ENCODE assay signal across 15 cellular contexts in the genomic region with DNA sequence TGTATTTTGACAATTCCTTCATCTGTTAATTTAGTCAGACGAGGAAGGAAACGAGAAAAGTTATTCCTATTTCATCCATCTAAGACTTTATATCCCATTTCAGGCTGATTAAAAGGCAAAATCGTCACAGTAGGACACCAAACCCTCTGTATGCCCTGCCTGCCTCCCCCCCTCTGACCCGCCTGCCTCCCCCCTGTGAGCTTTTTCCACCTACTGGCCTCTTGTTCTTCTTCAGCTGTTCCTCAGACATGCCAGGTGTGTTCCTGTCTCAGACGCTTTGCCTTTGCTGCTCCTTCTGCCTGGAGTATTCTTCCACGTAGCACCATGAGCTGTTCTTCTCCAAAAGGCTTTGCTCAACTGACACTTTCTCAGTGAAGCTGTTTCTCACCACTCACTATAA.
DNase-seq lines count a peak whose midpoint lies in the region; ATAC-seq and TF ChIP-seq lines count a peak whose summit lies in the region.
"Had no signal": no experiment of that assay in that cellular context is flagged by ENCODE, and none has a peak within 500 bp of the region (broad histone marks: within the 10 kb centered on the region; RNA-seq: fewer than 3 reads in every experiment).

No MANE protein-coding gene starts in this region.

- H4K20me1 ChIP-seq in H9 (ENCODE audit: control insufficient read depth, insufficient read depth, insufficient read length) (no peaks in the 10 kb centered on the region), Karpas-422 (ENCODE audit: insufficient read depth, low read depth, low read length) (no peaks in the 10 kb centered on the region)
- H4K20me1 ChIP-seq: BLaER1 had no signal

- DNase-seq in ELF-1 (ENCODE audit: low read depth, low spot score) (peak; percentile 5), H9 (peak; percentile 64), cerebellum (ENCODE audit: low spot score) (peak; percentile 10), nephron progenitor cell (no peak), NCI-H1048 (lab: John Stamatoyannopoulos, UW) (no peak), testis (no peak), Karpas-422 (no peak)
- DNase-seq in stimulated activated naive B cell treated with anti-CD40 and anti-IgM and Interleukin-4, amounts not matched to agents 10 μg/mL and 1 μg/mL and 100 μg/mL, for 72 hours, result no peak
- DNase-seq: 8988T; AML-193; Caco-2; CD8-positive, alpha-beta memory T cell; DND-41 had no signal

- no CpG with 5 or more reads among the region's 6 CpGs for WGBS in H9 (ENCODE audit: extremely low coverage, insufficient read length, low lambda C conversion rate)
- 57 to 58% methylated on average over 6 of the region's 6 CpGs for WGBS in testis, 2 donors

- no peak overlapping the region for H3K56ac ChIP-seq in H9 (ENCODE audit: insufficient read length, low read depth, low read length)

- H2BK120ac ChIP-seq in H9 (ENCODE audit: low read depth, low read length, poor library complexity, severe bottlenecking), result no peak overlapping the region

- H3K4me1 ChIP-seq in H9 (ENCODE audit: insufficient read depth, low read length), result peaks cover 10% of the 10 kb centered on the region; the same call in 1 of the 2 replicates
- no peaks in the 10 kb centered on the region for H3K4me1 ChIP-seq in testis
- no peaks in the 10 kb centered on the region for H3K4me1 ChIP-seq in Karpas-422 (ENCODE audit: low read length)
- H3K4me1 ChIP-seq: BLaER1, Caco-2, HAP-1 had no signal

- no peak overlapping the region for H2BK5ac ChIP-seq in H9 (ENCODE audit: insufficient read length, low read length)

- H2BK12ac ChIP-seq in H9 (ENCODE audit: insufficient read length, low read depth, low read length), result no peak overlapping the region

- H3K23ac ChIP-seq in H9 (ENCODE audit: insufficient read length, low read depth, low read length), result no peak overlapping the region

- H3K9me3 Mint-ChIP-seq in H9, result no peaks in the 10 kb centered on the region
- no peaks in the 10 kb centered on the region for H3K9me3 Mint-ChIP-seq in nephron progenitor cell
- no peaks in the 10 kb centered on the region for H3K9me3 Mint-ChIP-seq in stimulated activated naive B cell treated with anti-CD40 and anti-IgM and Interleukin-4, amounts not matched to agents 10 μg/mL and 1 μg/mL and 100 μg/mL, for 72 hours
- H3K9me3 Mint-ChIP-seq: CD8-positive, alpha-beta memory T cell had no signal

- H3K4me3 ChIP-seq in testis (no peak overlapping the region), Karpas-422 (ENCODE audit: low read length) (no peak overlapping the region)
- H3K4me3 ChIP-seq: BLaER1, HAP-1 had no signal

- ATAC-seq in stimulated activated naive B cell treated with anti-CD40 and anti-IgM and Interleukin-4, amounts not matched to agents 10 μg/mL and 1 μg/mL and 100 μg/mL, for 72 hours (replicated peaks), result no peak

- TF ChIP-seq POLR2A in testis (IDR thresholded peaks at IDR 0.05), result no peak

- H2BK15ac ChIP-seq in H9 (ENCODE audit: low read depth, low read length), result no peak overlapping the region

- H2AK5ac ChIP-seq in H9 (ENCODE audit: insufficient read length, low read length), result no peak overlapping the region

- TF ChIP-seq CTCF in H9 (conservative IDR thresholded peaks at IDR 0.05) (no peak), nephron progenitor cell (IDR thresholded peaks at IDR 0.05) (no peak), testis (IDR thresholded peaks at IDR 0.05) (no peak)

- no peak overlapping the region for H2BK20ac ChIP-seq in H9 (ENCODE audit: low read depth, low read length, poor library complexity, severe bottlenecking)

- no peaks in the 10 kb centered on the region for H3K79me2 ChIP-seq in H9 (ENCODE audit: insufficient read depth, low read length)
- no peaks in the 10 kb centered on the region for H3K79me2 ChIP-seq in Karpas-422 (ENCODE audit: low read length)

- no peaks in the 10 kb centered on the region for H3K27me3 Mint-ChIP-seq in H9 (ENCODE audit: low read depth)
- H3K27me3 Mint-ChIP-seq in nephron progenitor cell (ENCODE audit: low read depth, poor library complexity), result peaks cover 4% of the 10 kb centered on the region
- no peaks in the 10 kb centered on the region for H3K27me3 Mint-ChIP-seq in stimulated activated naive B cell treated with anti-CD40 and anti-IgM and Interleukin-4, amounts not matched to agents 10 μg/mL and 1 μg/mL and 100 μg/mL, for 72 hours
- H3K27me3 Mint-ChIP-seq: CD8-positive, alpha-beta memory T cell had no signal

- no peak overlapping the region for H3T11ph ChIP-seq in H9 (ENCODE audit: low read length)

- H3K4me1 Mint-ChIP-seq in H9 (peaks cover 47 to 50% of the 10 kb centered on the region in 2 experiments), nephron progenitor cell (peaks cover 38% of the 10 kb centered on the region)
- H3K4me1 Mint-ChIP-seq in stimulated activated naive B cell treated with anti-CD40 and anti-IgM and Interleukin-4, amounts not matched to agents 10 μg/mL and 1 μg/mL and 100 μg/mL, for 72 hours, result no peaks in the 10 kb centered on the region
- H3K4me1 Mint-ChIP-seq: CD8-positive, alpha-beta memory T cell had no signal

- H3K27ac Mint-ChIP-seq in H9 (peak overlapping the region; percentile 19 to 79 (median 50); a peak in 4 of 7 replicates), nephron progenitor cell (peak overlapping the region; percentile 1)
- H3K27ac Mint-ChIP-seq in stimulated activated naive B cell treated with anti-CD40 and anti-IgM and Interleukin-4, amounts not matched to agents 10 μg/mL and 1 μg/mL and 100 μg/mL, for 72 hours, result no peak overlapping the region
- H3K27ac Mint-ChIP-seq: CD8-positive, alpha-beta memory T cell had no signal

- H3K36me3 Mint-ChIP-seq in H9 (ENCODE audit: insufficient read depth in 1 of 3, low read depth in 3 of 3) (no peaks in the 10 kb centered on the region; a peak in 1 of 7 replicates), nephron progenitor cell (ENCODE audit: low read depth) (no peaks in the 10 kb centered on the region)
- no peaks in the 10 kb centered on the region for H3K36me3 Mint-ChIP-seq in stimulated activated naive B cell treated with anti-CD40 and anti-IgM and Interleukin-4, amounts not matched to agents 10 μg/mL and 1 μg/mL and 100 μg/mL, for 72 hours
- H3K36me3 Mint-ChIP-seq: CD8-positive, alpha-beta memory T cell had no signal

- H2AFZ ChIP-seq in H9 (ENCODE audit: low read length), result no peak overlapping the region
- H2AFZ ChIP-seq in Karpas-422 (ENCODE audit: low read length), result no peak overlapping the region

- H3K9ac ChIP-seq in H9 (ENCODE audit: extremely low read depth, insufficient read length, low read length), result no peak overlapping the region
- no peak overlapping the region for H3K9ac ChIP-seq in Karpas-422 (ENCODE audit: low read length)
- H3K9ac ChIP-seq: BLaER1 had no signal

- H4K5ac ChIP-seq in H9 (ENCODE audit: insufficient read length, low read depth, low read length), result no peak overlapping the region

- H3K27me3 ChIP-seq in H9 (ENCODE audit: insufficient read depth, low read length) (no peaks in the 10 kb centered on the region), testis (no peaks in the 10 kb centered on the region), Karpas-422 (ENCODE audit: low read length) (no peaks in the 10 kb centered on the region)
- H3K27me3 ChIP-seq: BLaER1 had no signal

- H3K4ac ChIP-seq in H9 (ENCODE audit: low read depth, low read length), result no peak overlapping the region

- no peak overlapping the region for H3K27ac ChIP-seq in H9 (ENCODE audit: insufficient read length, low read depth, low read length)
- H3K27ac ChIP-seq in testis, result peak overlapping the region in 1 of 2 donors; percentile 27
- no peak overlapping the region for H3K27ac ChIP-seq in Karpas-422 (ENCODE audit: low read length)
- H3K27ac ChIP-seq: BLaER1 had no signal

- H3K4me3 Mint-ChIP-seq in H9 (no peak overlapping the region), nephron progenitor cell (no peak overlapping the region)
- H3K4me3 Mint-ChIP-seq in stimulated activated naive B cell treated with anti-CD40 and anti-IgM and Interleukin-4, amounts not matched to agents 10 μg/mL and 1 μg/mL and 100 μg/mL, for 72 hours, result no peak overlapping the region
- H3K4me3 Mint-ChIP-seq: CD8-positive, alpha-beta memory T cell had no signal

- H3K9me2 ChIP-seq in Karpas-422 (replicated peaks; ENCODE audit: insufficient read depth, low read length), result no peaks in the 10 kb centered on the region

- H3K14ac ChIP-seq in H9 (ENCODE audit: insufficient read depth, low read length), result no peak overlapping the region

- H3K36me3 ChIP-seq in testis (ENCODE audit: low read depth, missing control alignments) (no peaks in the 10 kb centered on the region), Karpas-422 (ENCODE audit: insufficient read depth, low read length) (no peaks in the 10 kb centered on the region)
- H3K36me3 ChIP-seq: BLaER1, HAP-1 had no signal

- H3K4me2 ChIP-seq in H9 (ENCODE audit: insufficient read depth, insufficient read length, low read length) (peak overlapping the region; percentile 7), Karpas-422 (ENCODE audit: low read depth, low read length, poor library complexity, severe bottlenecking) (no peak overlapping the region)
- H3K4me2 ChIP-seq: BLaER1 had no signal

- H3K18ac ChIP-seq in H9 (ENCODE audit: insufficient read length, low read depth, low read length), result no peak overlapping the region

- H4K8ac ChIP-seq in H9 (replicated peaks; ENCODE audit: insufficient read length, low read depth, low read length), result no peak overlapping the region

- intact Hi-C loops in testis (cut with DNase I; ENCODE audit: low total_unique reads), result no loop called here

- H3K23me2 ChIP-seq in H9 (ENCODE audit: insufficient read length, low read depth, low read length, poor library complexity, severe bottlenecking), result no peaks in the 10 kb centered on the region

- no peaks in the 10 kb centered on the region for H3K79me1 ChIP-seq in H9 (ENCODE audit: insufficient read depth, low read depth, low read length, poor library complexity, severe bottlenecking)

- H4K91ac ChIP-seq in H9 (ENCODE audit: insufficient read length, low read depth, low read length), result no peak overlapping the region

- H3K9me3 ChIP-seq in H9 (ENCODE audit: control insufficient read depth, low read depth, low read length) (no peaks in the 10 kb centered on the region), testis (no peaks in the 10 kb centered on the region), Karpas-422 (ENCODE audit: low read length) (no peaks in the 10 kb centered on the region)
- H3K9me3 ChIP-seq: BLaER1, HAP-1 had no signal

Comparison
In these comparisons a context has a peak if more than half of its experiments do, and no peak if none do; other contexts are left out.
1. DNase-seq: peak in ELF-1 (single experiment), H9 (single experiment) and cerebellum (single experiment); none in nephron progenitor cell (single experiment), NCI-H1048 (single experiment), testis (single experiment), Karpas-422 (single experiment) and stimulated activated naive B cell treated with anti-CD40 and anti-IgM and Interleukin-4, amounts not matched to agents 10 μg/mL and 1 μg/mL and 100 μg/mL, for 72 hours (single experiment).